In genomic region chr3:179651687-179652466, GRCh38 we compare ENCODE assay signal across 8 cellular contexts. TPM values are rescaled to one million over a fixed set of nuclear protein-coding genes. Genes with fewer than 3 reads are reported as not detected.
DNase-seq lines count a peak whose midpoint lies in the region; ATAC-seq and TF ChIP-seq lines count a peak whose summit lies in the region.

No MANE protein-coding gene starts in this region.

- no peak overlapping the region for H3K18ac ChIP-seq in IMR-90 (ENCODE audit: low read depth, low read length)

- peak overlapping the region; percentile 84 for H3K4me3 ChIP-seq in AG04450 (ENCODE audit: low read depth, low read length)
- peak overlapping the region; percentile 94 for H3K4me3 ChIP-seq in IMR-90 (ENCODE audit: insufficient read depth, low read depth, low read length)
- H3K4me3 ChIP-seq in mammary epithelial cell (replicated peaks in 1 of 3; ENCODE audit: insufficient read depth in 1 of 3, low read depth in 2 of 3, low read length in 3 of 3), result peak overlapping the region; percentile 66 to 88 (median 68)
- peak overlapping the region; percentile 73 to 89 for H3K4me3 ChIP-seq in muscle layer of duodenum (ENCODE audit: low read depth in 1 of 2, low read length in 2 of 2)

- peaks cover 19 to 32% of the 10 kb centered on the region in 2 experiments for H3K79me1 ChIP-seq in IMR-90 (ENCODE audit: low read depth in 1 of 2, low read length in 2 of 2)

- ATAC-seq in IMR-90 (ENCODE audit: low read depth), result no peak
- ATAC-seq in HG03175 (IDR thresholded peaks at IDR 0.05; ENCODE audit: unreplicated experiment), result no peak

- no peak overlapping the region for H2AK9ac ChIP-seq in IMR-90 (replicated peaks; ENCODE audit: low read depth, low read length, poor library complexity)

- peak overlapping the region; percentile 73 for H3K56ac ChIP-seq in IMR-90 (ENCODE audit: extremely low read depth, insufficient read depth, low read length)

- H4K20me1 ChIP-seq in IMR-90 (ENCODE audit: insufficient read depth, low read length) (peaks cover 20% of the 10 kb centered on the region), mammary epithelial cell (ENCODE audit: insufficient read depth, low read length) (no peaks in the 10 kb centered on the region)

- no peak overlapping the region for H2AK5ac ChIP-seq in IMR-90 (ENCODE audit: low read depth, low read length)

- dilution Hi-C loops in IMR-90 (cut with HindIII; ENCODE audit: low sequenced_read_pairs, unreplicated experiment), result no loop called here
- dilution Hi-C loops in mammary epithelial cell (cut with HindIII; ENCODE audit: low sequenced_read_pairs), result no loop called here

- H4K8ac ChIP-seq in IMR-90 (ENCODE audit: low read depth in 2 of 2, low read length in 2 of 2), result peak overlapping the region; percentile 33 to 69; a peak in 2 of 4 replicates

- TF ChIP-seq RAD21 in IMR-90 (IDR thresholded peaks at IDR 0.05; ENCODE audit: low read length), result no peak

- H3K79me2 ChIP-seq in mammary epithelial cell (ENCODE audit: insufficient read depth, low read length), result peaks cover 26% of the 10 kb centered on the region

- CTCF ChIA-PET in AG04450 (lab: Charles Lee), result interaction anchor here (0.5 kb wide), 1 partner anchor 317 kb away, joined by 3 read pairs; no protein-coding TSS in a partner anchor
- CTCF ChIA-PET in IMR-90 (lab: Yijun Ruan, JAX), result interaction anchor here (0.7 to 1.3 kb wide), 3 partner anchors 9 to 160 kb away, joined by 3 to 4 read pairs (median 4); no protein-coding TSS in a partner anchor
- CTCF ChIA-PET in mammary epithelial cell (lab: Charles Lee; ENCODE audit: low non-redundant PET), result no interaction called here

- peak overlapping the region; percentile 99 for H2AFZ ChIP-seq in IMR-90 (replicated peaks; ENCODE audit: low read length, poor library complexity)
- H2AFZ ChIP-seq in mammary epithelial cell (ENCODE audit: low read depth, low read length), result peak overlapping the region; percentile 93

- no peak for TF ChIP-seq POLR2A in IMR-90 (IDR thresholded peaks at IDR 0.05; ENCODE audit: low read depth, low read length)

- H3K4me2 ChIP-seq in IMR-90 (ENCODE audit: low read depth, low read length) (peak overlapping the region; percentile 83), mammary epithelial cell (ENCODE audit: insufficient read depth, low read depth, low read length) (peak overlapping the region; percentile 73)

- no peak overlapping the region for H3K14ac ChIP-seq in IMR-90 (replicated peaks; ENCODE audit: low read depth, low read length)

- H3K9me3 ChIP-seq in AG04450 (ENCODE audit: control insufficient read depth, insufficient read depth, low read length) (no peaks in the 10 kb centered on the region; the same call in 1 of the 2 replicates), IMR-90 (ENCODE audit: control insufficient read depth, insufficient read depth, low read length) (no peaks in the 10 kb centered on the region), mammary epithelial cell (replicated peaks; ENCODE audit: insufficient read depth, low read length) (no peaks in the 10 kb centered on the region), muscle layer of duodenum (ENCODE audit: control insufficient read depth in 1 of 2, low read length in 2 of 2) (no peaks in the 10 kb centered on the region)

- H3K27me3 ChIP-seq in AG04450 (ENCODE audit: control insufficient read depth, insufficient read depth, low read length), result no peaks in the 10 kb centered on the region
- no peaks in the 10 kb centered on the region for H3K27me3 ChIP-seq in IMR-90 (ENCODE audit: control insufficient read depth, insufficient read depth, low read length)
- no peaks in the 10 kb centered on the region for H3K27me3 ChIP-seq in mammary epithelial cell (ENCODE audit: insufficient read depth, low read length)
- H3K27me3 ChIP-seq in muscle layer of duodenum (ENCODE audit: low read depth, low read length), result no peaks in the 10 kb centered on the region

- peak overlapping the region; percentile 69 for H2BK120ac ChIP-seq in IMR-90 (ENCODE audit: low read depth, low read length)

- POLR2A ChIA-PET in AG04450 (lab: Yijun Ruan, JAX), result interaction anchor here (0.8 kb wide), 1 partner anchor 9 kb away, joined by 4 read pairs; no protein-coding TSS in a partner anchor
- POLR2A ChIA-PET in IMR-90 (lab: Charles Lee; ENCODE audit: unreplicated experiment), result no interaction called here

- H3K27ac ChIP-seq in AG04450 (ENCODE audit: low read depth, low read length) (no peak overlapping the region), IMR-90 (ENCODE audit: insufficient read depth, low read length) (peak overlapping the region; percentile 65; the same call in 1 of the 2 replicates), mammary epithelial cell (ENCODE audit: insufficient read depth, low read depth, low read length) (no peak overlapping the region), muscle layer of duodenum (ENCODE audit: low read length) (no peak overlapping the region)

- peak overlapping the region; percentile 48; the same call in 1 of the 2 replicates for H3K4ac ChIP-seq in IMR-90 (ENCODE audit: low read depth, low read length)

- no peaks in the 10 kb centered on the region for H3K4me1 ChIP-seq in IMR-90 (ENCODE audit: control insufficient read depth, insufficient read depth, low read length)
- peaks cover 6% of the 10 kb centered on the region for H3K4me1 ChIP-seq in mammary epithelial cell (ENCODE audit: insufficient read depth, low read length)
- peaks cover 0 to 5% of the 10 kb centered on the region in 2 donors for H3K4me1 ChIP-seq in muscle layer of duodenum (ENCODE audit: control insufficient read depth in 1 of 2, insufficient read depth in 2 of 2, low read length in 2 of 2)

- H4K91ac ChIP-seq in IMR-90 (ENCODE audit: insufficient read depth, low read depth, low read length), result peak overlapping the region; percentile 78; the same call in 1 of the 2 replicates

- DNase-seq in AG04450 (ENCODE audit: low read depth, low spot score) (no peak), IMR-90 (no peak), mammary epithelial cell (no peak), NCI-H526 (lab: John Stamatoyannopoulos, UW) (no peak)
- DNase-seq in stimulated activated CD4-positive, alpha-beta T cell treated with anti-CD3 and anti-CD28 coated beads, Interleukin-4, amount 100 ng/mL, for 1 hour, result no peak
- no peak for DNase-seq in central memory CD4-positive, alpha-beta T cell

- TF ChIP-seq CTCF in AG04450 (IDR thresholded peaks at IDR 0.05; ENCODE audit: low read depth, low read length) (no peak), IMR-90 (conservative IDR thresholded peaks at IDR 0.05; ENCODE audit: low read depth, low read length) (no peak), mammary epithelial cell (conservative IDR thresholded peaks at IDR 0.05 in 1 of 2, IDR thresholded peaks at IDR 0.05 in 1 of 2; ENCODE audit: extremely low read depth in 1 of 2, insufficient read depth in 1 of 2, low read depth in 1 of 2, low read length in 2 of 2) (no peak)

- in situ Hi-C loops in IMR-90 (cut with MboI; ENCODE audit: low sequenced_read_pairs) (no loop called here), mammary epithelial cell (cut with MboI; ENCODE audit: low sequenced_read_pairs in 2 of 2) (no loop called here)

- peaks cover 6% of the 10 kb centered on the region for H3K9me1 ChIP-seq in IMR-90 (ENCODE audit: insufficient read depth, low read length)

- H2BK5ac ChIP-seq in IMR-90 (ENCODE audit: low read depth, low read length, poor library complexity, severe bottlenecking), result no peak overlapping the region

- H2BK15ac ChIP-seq in IMR-90 (ENCODE audit: low read depth, low read length), result peak overlapping the region; percentile 81; the same call in 2 of the 3 replicates

- no peaks in the 10 kb centered on the region for H3K36me3 ChIP-seq in IMR-90 (ENCODE audit: control insufficient read depth, insufficient read depth, low read length)
- H3K36me3 ChIP-seq in mammary epithelial cell (ENCODE audit: insufficient read depth, low read length), result no peaks in the 10 kb centered on the region
- no peaks in the 10 kb centered on the region for H3K36me3 ChIP-seq in muscle layer of duodenum (ENCODE audit: control insufficient read depth in 1 of 2, insufficient read depth in 2 of 2, low read length in 2 of 2)

- 50% methylated on average over 2 of the region's 11 CpGs; no CpG with 5 or more reads in 1 of the 2 experiments for WGBS in IMR-90 (ENCODE audit: extremely low coverage in 2 of 2, insufficient read length in 1 of 2), 2 experiments
- 54% methylated on average over 10 of the region's 11 CpGs for WGBS in mammary epithelial cell (ENCODE audit: low coverage, missing lambda C conversion rate)

- intact Hi-C loops in IMR-90 (cut with micrococcal nuclease), result loop anchor here (5.0 kb wide), 1 partner anchor 60 kb away; no protein-coding TSS in a partner anchor
- intact Hi-C loops in mammary epithelial cell (cut with micrococcal nuclease), result loop anchor here (2.0 kb wide), 1 partner anchor 159 kb away; no protein-coding TSS in a partner anchor

- no peak overlapping the region for H2BK20ac ChIP-seq in IMR-90 (ENCODE audit: low read depth, low read length)

- H4K5ac ChIP-seq in IMR-90 (ENCODE audit: low read depth, low read length), result 0 out of 2 replicates have a peak overlapping the region, but pooled peaks have one; percentile 3

- no TSS peak for BruUV-seq in IMR-90 (replicated peaks; lab: Mats Ljungman, UMichigan)
- BruUV-seq in mammary epithelial cell (replicated peaks; lab: Mats Ljungman, UMichigan), result no TSS peak

- H3K23ac ChIP-seq in IMR-90 (ENCODE audit: low read depth, low read length), result 0 out of 2 replicates have a peak overlapping the region, but pooled peaks have one; percentile 5

- H3K9ac ChIP-seq in IMR-90 (ENCODE audit: low read depth, low read length) (peak overlapping the region; percentile 81), mammary epithelial cell (ENCODE audit: insufficient read depth, low read length) (no peak overlapping the region)

RNA-seq across cellular contexts. Expression of gene USP13, which starts 1.0 kb away (rescaled TPM):
- 13.2 and 15.2 TPM in 2 replicates for polyA plus RNA-seq in AG04450 (2011; rRNA removed)
- polyA minus RNA-seq in AG04450 (2011; rRNA and poly(A)+ RNA removed), result 22.9 and 24.5 TPM in 2 replicates
- 16.1 and 18.1 TPM in 2 replicates for total RNA-seq in IMR-90 (2012; rRNA removed)
- polyA plus RNA-seq in IMR-90 (2012; rRNA removed), result 8.4 and 9.2 TPM in 2 replicates
- 2.4 and 4.5 TPM in 2 replicates for polyA plus RNA-seq in IMR-90 (2012; cell fraction: cytosol; rRNA removed)
- 1.5 and 6.2 TPM in 2 replicates for polyA plus RNA-seq in IMR-90 (2012; cell fraction: nucleus; rRNA removed; ENCODE audit: low replicate concordance)
- 1 to 10 TPM; 3.3 to 7.8 TPM for total RNA-seq in mammary epithelial cell
- 5.3 TPM for polyA plus RNA-seq in mammary epithelial cell
- 51.2 TPM for polyA minus RNA-seq in mammary epithelial cell

RNA-seq across cellular contexts. Expression of gene NDUFB5, which starts 47.3 kb away (rescaled TPM):
- polyA plus RNA-seq in AG04450 (2011; rRNA removed) (55.7 and 80.0 TPM in 2 replicates), IMR-90 (2012; rRNA removed) (22.6 and 29.3 TPM in 2 replicates), mammary epithelial cell (22.6 TPM)
- 13.5 and 25.2 TPM in 2 replicates for polyA minus RNA-seq in AG04450 (2011; rRNA and poly(A)+ RNA removed)
- total RNA-seq in IMR-90 (2012; rRNA removed) (17.2 and 40.0 TPM in 2 replicates), mammary epithelial cell (10 to 100 TPM; 75.3 to 75.8 TPM)
- polyA plus RNA-seq in IMR-90 (2012; cell fraction: cytosol; rRNA removed), result 5.9 and 9.1 TPM in 2 replicates
- polyA plus RNA-seq in IMR-90 (2012; cell fraction: nucleus; rRNA removed; ENCODE audit: low replicate concordance), result 2.1 and 18.2 TPM in 2 replicates
- 15.2 TPM for polyA minus RNA-seq in mammary epithelial cell

RNA-seq across cellular contexts. Expression of gene MRPL47, which starts 47.4 kb away (rescaled TPM):
- polyA plus RNA-seq in AG04450 (2011; rRNA removed) (65.0 and 87.9 TPM in 2 replicates), IMR-90 (2012; rRNA removed) (43.3 and 43.7 TPM in 2 replicates), mammary epithelial cell (33.3 TPM)
- 11.0 and 17.8 TPM in 2 replicates for polyA minus RNA-seq in AG04450 (2011; rRNA and poly(A)+ RNA removed)
- total RNA-seq in IMR-90 (2012; rRNA removed) (41.4 and 47.2 TPM in 2 replicates), mammary epithelial cell (10 to 100 TPM; 29.3 to 45.1 TPM)
- polyA plus RNA-seq in IMR-90 (2012; cell fraction: cytosol; rRNA removed), result 6.6 and 12.2 TPM in 2 replicates
- polyA plus RNA-seq in IMR-90 (2012; cell fraction: nucleus; rRNA removed; ENCODE audit: low replicate concordance), result 1.0 and 16.5 TPM in 2 replicates
- polyA minus RNA-seq in mammary epithelial cell, result 18.9 TPM
